Comparison of ENCODE assay signal across 20 cellular contexts in genomic region chr2:227510620-227510958, GRCh38. TPM values are rescaled to one million over a fixed set of nuclear protein-coding genes. Genes with fewer than 3 reads are reported as not detected.
DNase-seq lines count a peak whose midpoint lies in the region; ATAC-seq and FAIRE-seq lines count a peak whose summit lies in the region.
"Had no signal": no experiment of that assay in that cellular context is flagged by ENCODE, and none has a peak within 500 bp of the region (broad histone marks: within the 10 kb centered on the region; RNA-seq: fewer than 3 reads in every experiment).

No MANE protein-coding gene starts in this region.

- peak overlapping the region; percentile 85 for H3K27ac ChIP-seq in trophoblast cell (ENCODE audit: low read depth, low read length)
- H3K27ac ChIP-seq: adrenal gland, esophagus muscularis mucosa had no signal

- H3K9ac ChIP-seq in trophoblast cell (ENCODE audit: low read length): no peak overlapping the region

- peaks cover 4% of the 10 kb centered on the region for H3K79me1 ChIP-seq in trophoblast cell (ENCODE audit: low read length)

- no peak overlapping the region for H4K8ac ChIP-seq in trophoblast cell (ENCODE audit: low read depth, low read length)

- peak overlapping the region; percentile 64 to 80 for H3K27ac Mint-ChIP-seq in effector memory CD8-positive, alpha-beta T cell
- H3K27ac Mint-ChIP-seq: natural killer cell treated with Interleukin-12 subunit alpha and Interleukin-12 subunit beta and Interleukin-15 and Interleukin-18, amount 100 ng/mL, for 72 hours; WTC11 had no signal

- H3K9me3 Mint-ChIP-seq in effector memory CD8-positive, alpha-beta T cell: no peaks in the 10 kb centered on the region
- H3K9me3 Mint-ChIP-seq: activated CD8-positive, alpha-beta T cell treated with anti-CD3 and anti-CD28 coated beads for 36 hours; CD14-positive monocyte; natural killer cell treated with Interleukin-12 subunit alpha and Interleukin-12 subunit beta and Interleukin-15 and Interleukin-18, amount 100 ng/mL, for 72 hours; WTC11 had no signal

- no peaks in the 10 kb centered on the region for H3K9me3 ChIP-seq in trophoblast cell (ENCODE audit: insufficient read depth, low read depth, low read length)
- H3K9me3 ChIP-seq: adrenal gland, esophagus muscularis mucosa had no signal

- no peak for ATAC-seq in effector memory CD8-positive, alpha-beta T cell (replicated peaks)
- ATAC-seq in GM21423 (IDR thresholded peaks at IDR 0.05; ENCODE audit: unreplicated experiment): no peak
- ATAC-seq: natural killer cell treated with Interleukin-12 subunit alpha and Interleukin-12 subunit beta and Interleukin-15 and Interleukin-18, amount 100 ng/mL, for 72 hours had no signal

- H3K27me3 ChIP-seq in trophoblast cell (ENCODE audit: insufficient read depth, low read length): no peaks in the 10 kb centered on the region
- H3K27me3 ChIP-seq: adrenal gland, esophagus muscularis mucosa had no signal

- H2AFZ ChIP-seq in trophoblast cell (ENCODE audit: insufficient read depth, low read length, poor library complexity): no peak overlapping the region

- WGBS in trophoblast cell (ENCODE audit: extremely low coverage, insufficient coverage, insufficient read length): no CpG with 5 or more reads among the region's 2 CpGs

- no peak overlapping the region for H3K14ac ChIP-seq in trophoblast cell (ENCODE audit: low read length)

- H3K36me3 ChIP-seq in trophoblast cell (ENCODE audit: control insufficient read depth in 1 of 2, insufficient read depth in 2 of 2, low read length in 2 of 2): peaks cover 0 to 2% of the 10 kb centered on the region in 2 experiments
- H3K36me3 ChIP-seq: adrenal gland, esophagus muscularis mucosa had no signal

- no peak overlapping the region for H3K23ac ChIP-seq in trophoblast cell (ENCODE audit: low read length)

- H3K18ac ChIP-seq in trophoblast cell (ENCODE audit: low read length): no peak overlapping the region

- FAIRE-seq in G401.6 (lab: Jason Lieb, UNC): peak; percentile 44
- FAIRE-seq: H1 had no signal

- no peak overlapping the region for H4K91ac ChIP-seq in trophoblast cell (ENCODE audit: low read depth, low read length)

- peaks cover 4 to 21% of the 10 kb centered on the region in 2 experiments for H3K4me1 ChIP-seq in trophoblast cell (ENCODE audit: control insufficient read depth in 1 of 2, insufficient read depth in 2 of 2, low read length in 2 of 2)

- no peaks in the 10 kb centered on the region for H3K36me3 Mint-ChIP-seq in effector memory CD8-positive, alpha-beta T cell (ENCODE audit: insufficient read depth)
- H3K36me3 Mint-ChIP-seq: natural killer cell treated with Interleukin-12 subunit alpha and Interleukin-12 subunit beta and Interleukin-15 and Interleukin-18, amount 100 ng/mL, for 72 hours; WTC11 had no signal

- peak overlapping the region; percentile 89 for H3K4ac ChIP-seq in trophoblast cell (ENCODE audit: low read depth, low read length)

- no peak overlapping the region for H3K4me3 Mint-ChIP-seq in effector memory CD8-positive, alpha-beta T cell
- H3K4me3 Mint-ChIP-seq: activated CD8-positive, alpha-beta T cell treated with anti-CD3 and anti-CD28 coated beads for 36 hours; CD14-positive monocyte; natural killer cell treated with Interleukin-12 subunit alpha and Interleukin-12 subunit beta and Interleukin-15 and Interleukin-18, amount 100 ng/mL, for 72 hours; WTC11 had no signal

- H3K27me3 Mint-ChIP-seq in effector memory CD8-positive, alpha-beta T cell: no peaks in the 10 kb centered on the region
- H3K27me3 Mint-ChIP-seq: activated CD8-positive, alpha-beta T cell treated with anti-CD3 and anti-CD28 coated beads for 36 hours; natural killer cell treated with Interleukin-12 subunit alpha and Interleukin-12 subunit beta and Interleukin-15 and Interleukin-18, amount 100 ng/mL, for 72 hours had no signal

- H3K4me3 ChIP-seq in trophoblast cell (ENCODE audit: low read depth, low read length): no peak overlapping the region
- H3K4me3 ChIP-seq: adrenal gland, esophagus muscularis mucosa had no signal

- H2BK12ac ChIP-seq in trophoblast cell (ENCODE audit: low read length): no peak overlapping the region

- H4K12ac ChIP-seq in trophoblast cell (ENCODE audit: low read depth, low read length): no peak overlapping the region

- no peak overlapping the region for H2BK5ac ChIP-seq in trophoblast cell (ENCODE audit: low read depth, low read length, poor library complexity)

- H2BK120ac ChIP-seq in trophoblast cell (ENCODE audit: insufficient read depth, low read length, poor library complexity): peak overlapping the region; percentile 43

- peaks cover 45 to 70% of the 10 kb centered on the region in 2 donors for H3K4me1 Mint-ChIP-seq in effector memory CD8-positive, alpha-beta T cell (ENCODE audit: low read depth in 2 of 2)

- no peak overlapping the region for H2AK5ac ChIP-seq in trophoblast cell (ENCODE audit: low read length)

- H3K79me2 ChIP-seq in trophoblast cell (ENCODE audit: control insufficient read depth, insufficient read depth, low read length, poor library complexity): peaks cover 10% of the 10 kb centered on the region

- peak overlapping the region; percentile 33 for H3K4me2 ChIP-seq in trophoblast cell (ENCODE audit: low read length)

- DNase-seq in OCI-M1 (lab: John Stamatoyannopoulos, UW) (peak; percentile 54), trophoblast cell (no peak), NCI-H1694 (lab: John Stamatoyannopoulos, UW) (no peak), activated gamma-delta T cell (lab: John Stamatoyannopoulos, UW) (no peak)
- DNase-seq in effector memory CD8-positive, alpha-beta T cell: no peak
- DNase-seq: activated CD8-positive, alpha-beta T cell treated with anti-CD3 and anti-CD28 coated beads for 36 hours; DMS79 treated with DMSO at 0.1 percent for 48 hours; glutamatergic neuron; NCI-H1930; NCI-H446 treated with DMSO at 0.1 percent for 48 hours; NK-92 treated with Interleukin-12 subunit alpha and Interleukin-12 subunit beta, amount 100 ng/mL, for 24 hours; stimulated activated CD4-positive, alpha-beta T cell treated with anti-CD3 and anti-CD28 coated beads, Interleukin-4, amount 100 ng/mL, for 4 hours had no signal

RNA-seq across cellular contexts. Expression of gene AGFG1, which starts 38.6 kb away (rescaled TPM):
- 95.7 and 100 TPM in 2 replicates for polyA plus RNA-seq in trophoblast cell (2013)
